16 cellular contexts compared by ENCODE assay signal in the genomic region with DNA sequence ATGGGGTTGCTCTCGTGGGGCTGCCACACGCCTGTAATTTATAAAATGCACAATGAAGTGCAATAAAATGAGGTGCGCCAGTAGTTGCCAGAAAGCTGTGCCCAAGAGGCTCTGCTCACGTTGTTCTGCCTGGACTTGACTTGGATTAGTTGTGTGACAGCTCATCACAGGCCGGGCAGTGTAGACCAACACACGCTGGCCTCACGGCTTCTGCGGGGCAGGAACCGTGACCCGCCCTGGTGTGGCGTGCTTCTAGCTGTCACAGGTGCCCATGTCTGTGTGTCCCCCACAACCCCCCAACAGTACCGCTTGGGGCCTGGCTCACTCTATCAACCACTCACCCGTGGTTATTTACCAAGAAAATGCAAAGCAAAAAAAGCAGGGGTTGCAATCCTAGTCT.
A peak's percentile ranks its signal among the peaks of the same experiment; 100 is the strongest.
DNase-seq lines count a peak whose midpoint lies in the region; ATAC-seq and TF ChIP-seq lines count a peak whose summit lies in the region.
"Had no signal": no experiment of that assay in that cellular context is flagged by ENCODE, and none has a peak within 500 bp of the region (broad histone marks: within the 10 kb centered on the region; RNA-seq: fewer than 3 reads in every experiment).

No MANE protein-coding gene starts in this region.

- H3K27ac Mint-ChIP-seq in natural killer cell treated with Interleukin-12 subunit alpha and Interleukin-12 subunit beta and Interleukin-15 and Interleukin-18, amount 100 ng/mL, for 72 hours = no peak overlapping the region
- H3K27ac Mint-ChIP-seq in natural killer cell = no peak overlapping the region
- H3K27ac Mint-ChIP-seq: CD8-positive, alpha-beta T cell had no signal

- no peak for TF ChIP-seq EP300 in stomach (IDR thresholded peaks at IDR 0.05)
- no peak for TF ChIP-seq EP300 in gastroesophageal sphincter (IDR thresholded peaks at IDR 0.05)

- ATAC-seq in natural killer cell treated with Interleukin-12 subunit alpha and Interleukin-12 subunit beta and Interleukin-15 and Interleukin-18, amount 100 ng/mL, for 72 hours = no peak
- no peak for ATAC-seq in natural killer cell
- ATAC-seq in right cardiac atrium = no peak
- ATAC-seq in sciatic nerve = no peak
- no peak for ATAC-seq in gastroesophageal sphincter
- ATAC-seq: CD8-positive, alpha-beta T cell; Panc1 had no signal

- no peak for TF ChIP-seq POLR2A in stomach (IDR thresholded peaks at IDR 0.05)
- TF ChIP-seq POLR2A in gastroesophageal sphincter (IDR thresholded peaks at IDR 0.05) = no peak

- no peaks in the 10 kb centered on the region for H3K9me3 ChIP-seq in right cardiac atrium (ENCODE audit: control insufficient read depth, low read length)
- H3K9me3 ChIP-seq in stomach = peaks cover 0 to 64% (median 16%) of the 10 kb centered on the region in 4 donors
- peaks cover 0 to 39% (median 0%) of the 10 kb centered on the region in 3 donors for H3K9me3 ChIP-seq in gastroesophageal sphincter

- no peaks in the 10 kb centered on the region for H3K27me3 ChIP-seq in right cardiac atrium (ENCODE audit: control insufficient read depth, insufficient read depth)
- H3K27me3 ChIP-seq in stomach = no peaks in the 10 kb centered on the region
- no peaks in the 10 kb centered on the region for H3K27me3 ChIP-seq in gastroesophageal sphincter
- H3K27me3 ChIP-seq: MG63 had no signal

- H3K36me3 ChIP-seq in stomach (peaks cover 0 to 21% (median 5%) of the 10 kb centered on the region in 4 donors), gastroesophageal sphincter (peaks cover 0 to 16% of the 10 kb centered on the region in 2 donors)

- TF ChIP-seq CTCF in natural killer cell (IDR thresholded peaks at IDR 0.05) (no peak), stomach (IDR thresholded peaks at IDR 0.05) (no peak), gastroesophageal sphincter (IDR thresholded peaks at IDR 0.05) (no peak)

- 98% methylated on average over 13 of the region's 13 CpGs for WGBS in right cardiac atrium
- 95 to 98% (median 98%) methylated on average over 13 of the region's 13 CpGs for WGBS in stomach, 5 donors
- 100% methylated on average over 6 to 8 of the region's 13 CpGs for WGBS in gastroesophageal sphincter (ENCODE audit: low coverage in 1 of 2), 2 donors

- no peaks in the 10 kb centered on the region for H3K4me1 ChIP-seq in right cardiac atrium (ENCODE audit: control insufficient read depth, insufficient read depth, low read length)
- H3K4me1 ChIP-seq in stomach = no peaks in the 10 kb centered on the region
- H3K4me1 ChIP-seq in gastroesophageal sphincter = no peaks in the 10 kb centered on the region
- H3K4me1 ChIP-seq: HAP-1 had no signal

- H3K36me3 Mint-ChIP-seq in natural killer cell treated with Interleukin-12 subunit alpha and Interleukin-12 subunit beta and Interleukin-15 and Interleukin-18, amount 100 ng/mL, for 72 hours = peaks cover 42% of the 10 kb centered on the region
- peaks cover 25% of the 10 kb centered on the region for H3K36me3 Mint-ChIP-seq in natural killer cell

- H3K27ac ChIP-seq in right cardiac atrium (ENCODE audit: low read length) (no peak overlapping the region), stomach (no peak overlapping the region), gastroesophageal sphincter (no peak overlapping the region)

- peak; percentile 44 for DNase-seq in natural killer cell treated with Interleukin-12 subunit alpha and Interleukin-12 subunit beta and Interleukin-15 and Interleukin-18, amount 100 ng/mL, for 72 hours (ENCODE audit: low spot score)
- DNase-seq in natural killer cell (no peak), right cardiac atrium (peak in 2 of 3 donors; percentile 15 to 36), sciatic nerve (ENCODE audit: low spot score) (peak; percentile 32), stomach (no peak), UCSD-AML1 (lab: John Stamatoyannopoulos, UW; ENCODE audit: unreplicated experiment) (no peak)
- DNase-seq: CD8-positive, alpha-beta T cell; DMS79 treated with DMSO at 0.1 percent for 48 hours; MG63; NCI-H1105; NCI-H187; NCI-H446 treated with DMSO at 0.1 percent for 48 hours; NCI-H774 had no signal

- H3K27me3 Mint-ChIP-seq in natural killer cell treated with Interleukin-12 subunit alpha and Interleukin-12 subunit beta and Interleukin-15 and Interleukin-18, amount 100 ng/mL, for 72 hours = no peaks in the 10 kb centered on the region
- no peaks in the 10 kb centered on the region for H3K27me3 Mint-ChIP-seq in natural killer cell (ENCODE audit: low read depth in 2 of 2)

- intact Hi-C loops in natural killer cell (cut with micrococcal nuclease) (no loop called here), right cardiac atrium (cut with DNase I) (no loop called here), sciatic nerve (cut with DNase I) (no loop called here), stomach (cut with DNase I; ENCODE audit: low total_unique reads) (no loop called here)

- H3K4me1 Mint-ChIP-seq in natural killer cell treated with Interleukin-12 subunit alpha and Interleukin-12 subunit beta and Interleukin-15 and Interleukin-18, amount 100 ng/mL, for 72 hours (ENCODE audit: low read depth in 2 of 2) = peaks cover 0 to 6% of the 10 kb centered on the region in 2 donors
- peaks cover 5 to 6% of the 10 kb centered on the region in 2 donors for H3K4me1 Mint-ChIP-seq in natural killer cell

- H3K4me3 Mint-ChIP-seq in natural killer cell treated with Interleukin-12 subunit alpha and Interleukin-12 subunit beta and Interleukin-15 and Interleukin-18, amount 100 ng/mL, for 72 hours = no peak overlapping the region
- H3K4me3 Mint-ChIP-seq in natural killer cell = no peak overlapping the region
- H3K4me3 Mint-ChIP-seq: CD8-positive, alpha-beta T cell had no signal

- peaks cover 3% of the 10 kb centered on the region for H3K9me3 Mint-ChIP-seq in natural killer cell treated with Interleukin-12 subunit alpha and Interleukin-12 subunit beta and Interleukin-15 and Interleukin-18, amount 100 ng/mL, for 72 hours
- peaks cover 0 to 2% of the 10 kb centered on the region in 2 donors for H3K9me3 Mint-ChIP-seq in natural killer cell

- H3K4me3 ChIP-seq in right cardiac atrium (ENCODE audit: low read length) (no peak overlapping the region), stomach (no peak overlapping the region), gastroesophageal sphincter (no peak overlapping the region)
- H3K4me3 ChIP-seq: HAP-1, MG63 had no signal

Comparison
In these comparisons a context has a peak if more than half of its experiments do, and no peak if none do; other contexts are left out.
1. DNase-seq: peak in natural killer cell treated with Interleukin-12 subunit alpha and Interleukin-12 subunit beta and Interleukin-15 and Interleukin-18, amount 100 ng/mL, for 72 hours (single experiment), right cardiac atrium (2 of 3) and sciatic nerve (single experiment); none in natural killer cell (single experiment), stomach (single experiment) and UCSD-AML1 (single experiment).